29 cellular contexts compared by ENCODE assay signal in the genomic region with DNA sequence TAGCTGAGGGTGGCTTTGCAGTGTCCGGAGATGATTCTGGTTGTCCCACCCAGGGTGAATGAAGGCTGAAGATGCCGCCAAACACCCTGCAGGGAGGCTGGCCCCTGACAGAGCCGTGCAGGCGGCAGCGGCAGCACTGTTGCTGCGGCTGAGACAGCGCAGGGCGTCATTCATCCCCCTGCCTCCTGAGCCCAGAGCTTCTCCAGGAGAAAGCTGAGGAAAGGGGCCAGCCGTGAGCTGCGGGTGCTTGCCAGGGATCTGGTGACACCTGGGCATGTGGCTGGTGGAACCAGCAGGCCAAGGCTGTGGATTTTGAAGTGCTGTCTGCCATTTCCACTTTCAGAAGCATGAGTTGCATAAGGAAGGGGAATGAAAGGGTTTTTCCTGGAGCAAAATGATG. TPM values are rescaled to one million over a fixed set of nuclear protein-coding genes. Genes with fewer than 3 reads are reported as not detected.
DNase-seq lines count a peak whose midpoint lies in the region; ATAC-seq and TF ChIP-seq lines count a peak whose summit lies in the region.
"Had no signal": no experiment of that assay in that cellular context is flagged by ENCODE, and none has a peak within 500 bp of the region (broad histone marks: within the 10 kb centered on the region; RNA-seq: fewer than 3 reads in every experiment).

No MANE protein-coding gene starts in this region.

- H2AFZ ChIP-seq in neuronal stem cell (ENCODE audit: low read length) = no peak overlapping the region
- H2AFZ ChIP-seq: GM23338, PC-9 had no signal

- 94% methylated on average over 10 of the region's 10 CpGs for WGBS in liver
- 50% methylated on average over 1 of the region's 10 CpGs for WGBS in right lobe of liver (ENCODE audit: insufficient coverage, low coverage, low lambda C conversion rate, missing lambda C conversion rate)
- 94 to 97% methylated on average over 10 of the region's 10 CpGs for WGBS in endodermal cell (ENCODE audit: insufficient coverage in 1 of 2, insufficient read length in 1 of 2), 2 experiments
- WGBS in neuronal stem cell (ENCODE audit: extremely low coverage in 2 of 2, insufficient read length in 2 of 2, insufficient replicate concordance in 1 of 2), 2 donors = no CpG with 5 or more reads among the region's 10 CpGs
- 60 to 95% methylated on average over 1 to 10 of the region's 10 CpGs for WGBS in testis, 2 donors

- peaks cover 47% of the 10 kb centered on the region for H3K36me3 Mint-ChIP-seq in endodermal cell (ENCODE audit: low read depth)

- peak overlapping the region; percentile 43 for H2BK12ac ChIP-seq in neuronal stem cell (ENCODE audit: low read length)

- H3K4me3 ChIP-seq in liver (ENCODE audit: low read depth in 1 of 3, low read length in 3 of 3) = no peak overlapping the region
- no peak overlapping the region for H3K4me3 ChIP-seq in right lobe of liver
- no peak overlapping the region for H3K4me3 ChIP-seq in endodermal cell (ENCODE audit: low read length)
- no peak overlapping the region for H3K4me3 ChIP-seq in neuronal stem cell (ENCODE audit: low read length in 2 of 2)
- H3K4me3 ChIP-seq in testis = no peak overlapping the region
- H3K4me3 ChIP-seq: GM23338, MG63, PC-9, SJSA1 had no signal

- intact Hi-C loops in right lobe of liver (cut with DNase I) = no loop called here
- intact Hi-C loops in testis (cut with DNase I; ENCODE audit: low total_unique reads) = no loop called here

- H3K9me3 Mint-ChIP-seq in endodermal cell = no peaks in the 10 kb centered on the region
- H3K9me3 Mint-ChIP-seq: CD4-positive, alpha-beta T cell; GM23338; H9 had no signal

- H3K4me1 Mint-ChIP-seq in endodermal cell = no peaks in the 10 kb centered on the region

- TF ChIP-seq CTCF in liver (IDR thresholded peaks at IDR 0.05; ENCODE audit: low read depth, low read length, missing input control) (no peak), right lobe of liver (IDR thresholded peaks at IDR 0.05) (no peak), endodermal cell (conservative IDR thresholded peaks at IDR 0.05) (no peak), testis (IDR thresholded peaks at IDR 0.05) (no peak)

- TF ChIP-seq POLR2A in right lobe of liver (IDR thresholded peaks at IDR 0.05) (no peak), testis (IDR thresholded peaks at IDR 0.05) (no peak)

- no peak overlapping the region for H2AK5ac ChIP-seq in neuronal stem cell (ENCODE audit: low read depth, low read length)

- H3K4me3 Mint-ChIP-seq in endodermal cell = no peak overlapping the region
- H3K4me3 Mint-ChIP-seq: CD4-positive, alpha-beta T cell; GM23338; H9 had no signal

- no peak overlapping the region for H4K8ac ChIP-seq in neuronal stem cell (ENCODE audit: low read depth, low read length)

- H4K91ac ChIP-seq in neuronal stem cell (ENCODE audit: low read depth, low read length, poor library complexity) = no peak overlapping the region

- no peak overlapping the region for H3K4me2 ChIP-seq in neuronal stem cell (ENCODE audit: insufficient read depth, low read length, poor library complexity, severe bottlenecking)
- H3K4me2 ChIP-seq: GM23338, PC-9 had no signal

- no peak overlapping the region for H3K4ac ChIP-seq in neuronal stem cell (ENCODE audit: low read length)

- no peak for TF ChIP-seq RAD21 in liver (IDR thresholded peaks at IDR 0.05)

- H2BK5ac ChIP-seq in neuronal stem cell (ENCODE audit: low read length) = no peak overlapping the region

- no peak overlapping the region for H3K23ac ChIP-seq in neuronal stem cell (ENCODE audit: low read depth, low read length, poor library complexity)

- no peak overlapping the region for H2BK120ac ChIP-seq in neuronal stem cell (ENCODE audit: low read depth, low read length)

- ATAC-seq in right lobe of liver (no peak), GM21619 (IDR thresholded peaks at IDR 0.05; ENCODE audit: unreplicated experiment) (no peak)
- ATAC-seq: GM23338 had no signal

- H3K4me1 ChIP-seq in liver (ENCODE audit: control insufficient read depth in 4 of 4, insufficient read depth in 4 of 4, low read length in 3 of 4) (peaks cover 0 to 3% (median 0%) of the 10 kb centered on the region in 4 donors), right lobe of liver (no peaks in the 10 kb centered on the region), endodermal cell (ENCODE audit: control insufficient read depth, insufficient read depth, low read length) (no peaks in the 10 kb centered on the region), neuronal stem cell (ENCODE audit: control insufficient read depth in 2 of 2, insufficient read depth in 1 of 2, low read depth in 1 of 2, low read length in 2 of 2) (peaks cover 0 to 9% of the 10 kb centered on the region in 2 donors), testis (peaks cover 15% of the 10 kb centered on the region)
- H3K4me1 ChIP-seq: BE2C, SJSA1 had no signal

- H3K27me3 Mint-ChIP-seq in endodermal cell (ENCODE audit: insufficient read depth) = no peaks in the 10 kb centered on the region
- H3K27me3 Mint-ChIP-seq: CD4-positive, alpha-beta T cell had no signal

- H3K9me3 ChIP-seq in liver (ENCODE audit: control insufficient read depth in 4 of 4, low read length in 3 of 4) = no peaks in the 10 kb centered on the region
- no peaks in the 10 kb centered on the region for H3K9me3 ChIP-seq in right lobe of liver
- no peaks in the 10 kb centered on the region for H3K9me3 ChIP-seq in endodermal cell (ENCODE audit: control insufficient read depth, low read length)
- H3K9me3 ChIP-seq in neuronal stem cell (replicated peaks in 1 of 2; ENCODE audit: control insufficient read depth in 2 of 2, insufficient read depth in 1 of 2, low read depth in 1 of 2, low read length in 2 of 2) = peaks cover 7 to 11% of the 10 kb centered on the region in 2 donors
- H3K9me3 ChIP-seq in testis = no peaks in the 10 kb centered on the region
- H3K9me3 ChIP-seq: BE2C, MG63, SJSA1 had no signal

- H2BK15ac ChIP-seq in neuronal stem cell (ENCODE audit: low read length) = no peak overlapping the region

- H3K9ac ChIP-seq in liver (ENCODE audit: low read depth in 1 of 2, low read length in 2 of 2) (no peak overlapping the region), endodermal cell (ENCODE audit: extremely low read depth, low read length, poor library complexity, severe bottlenecking) (no peak overlapping the region), neuronal stem cell (ENCODE audit: low read depth, low read length, poor library complexity) (peak overlapping the region; percentile 15)

- H3K18ac ChIP-seq in neuronal stem cell (ENCODE audit: low read length) = no peak overlapping the region

- H3K27ac ChIP-seq in liver (ENCODE audit: low read depth in 1 of 2, low read length in 2 of 2) = peak overlapping the region; percentile 45 to 52
- peak overlapping the region in 1 of 3 donors; percentile 8 for H3K27ac ChIP-seq in right lobe of liver
- H3K27ac ChIP-seq in endodermal cell (ENCODE audit: low read depth, low read length) = peak overlapping the region; percentile 22
- H3K27ac ChIP-seq in neuronal stem cell (replicated peaks; ENCODE audit: low read length) = no peak overlapping the region
- H3K27ac ChIP-seq in testis = no peak overlapping the region
- H3K27ac ChIP-seq: PC-9, SJSA1 had no signal

- H3K27me3 ChIP-seq in liver (ENCODE audit: control insufficient read depth in 4 of 4, insufficient read depth in 4 of 4, low read length in 3 of 4) = no peaks in the 10 kb centered on the region
- H3K27me3 ChIP-seq in right lobe of liver = no peaks in the 10 kb centered on the region
- no peaks in the 10 kb centered on the region for H3K27me3 ChIP-seq in endodermal cell (ENCODE audit: control insufficient read depth, insufficient read depth, low read length, poor library complexity, severe bottlenecking)
- H3K27me3 ChIP-seq in neuronal stem cell (ENCODE audit: control insufficient read depth in 3 of 3, insufficient read depth in 3 of 3, low read depth in 1 of 3, low read length in 3 of 3) = no peaks in the 10 kb centered on the region
- no peaks in the 10 kb centered on the region for H3K27me3 ChIP-seq in testis
- H3K27me3 ChIP-seq: BE2C, MG63, SJSA1 had no signal

- no peak overlapping the region for H3K14ac ChIP-seq in neuronal stem cell (ENCODE audit: low read length)

- peaks cover 42% of the 10 kb centered on the region for H3K79me1 ChIP-seq in neuronal stem cell (ENCODE audit: low read depth, low read length)

- peak overlapping the region; percentile 55 for H3K27ac Mint-ChIP-seq in endodermal cell

- H3K36me3 ChIP-seq in liver (ENCODE audit: control insufficient read depth in 4 of 4, insufficient read depth in 3 of 4, low read depth in 1 of 4, low read length in 3 of 4) (peaks cover 0 to 9% (median 7%) of the 10 kb centered on the region in 4 donors), right lobe of liver (peaks cover 0 to 6% (median 4%) of the 10 kb centered on the region in 4 donors), endodermal cell (ENCODE audit: control insufficient read depth, insufficient read depth, low read length) (peaks cover 43% of the 10 kb centered on the region), neuronal stem cell (replicated peaks in 1 of 2; ENCODE audit: control insufficient read depth in 2 of 2, insufficient read depth in 2 of 2, low read length in 2 of 2) (peaks cover 36 to 96% of the 10 kb centered on the region in 2 donors), testis (ENCODE audit: low read depth, missing control alignments) (no peaks in the 10 kb centered on the region)

- DNase-seq in right lobe of liver (no peak), endodermal cell (no peak), neuronal stem cell (ENCODE audit: low spot score) (no peak), ecto neural progenitor cell (ENCODE audit: low spot score) (no peak), SK-N-DZ (ENCODE audit: low spot score) (no peak), testis (no peak)
- DNase-seq: 8988T, ACHN, BE2C, DMS53, H9, IMR-90, KG1, MG63, NCI-H1105 treated with DMSO at 0.1 percent for 48 hours, NCI-H146, NCI-H1930, NCI-H2107, NCI-H524, NCI-H82, PC-9, RPMI8226 had no signal

RNA-seq across cellular contexts. Expression of gene TFDP1, which starts 22.5 kb away (rescaled TPM):
- total RNA-seq in liver (100 to 1,000 TPM in 1 of 2 donors, 10 to 100 TPM in 1; 17.7 to 140 TPM), right lobe of liver (10 to 100 TPM; 21.7 to 26.9 (median 25.1) TPM), endodermal cell (10 to 100 TPM; 74.8 to 76.1 TPM), testis (10 to 100 TPM; 72.4 to 73.1 TPM)
- polyA plus RNA-seq in liver (10 to 100 TPM in 1 of 2 donors, 1 to 10 TPM in 1; 9.9 to 17.9 TPM), testis (ENCODE audit: insufficient read depth, low read depth, low replicate concordance) (135 TPM)
- 84.3 TPM for polyA plus RNA-seq in endodermal cell (2013, experiment 1 of 2)
- polyA plus RNA-seq in endodermal cell (2013, experiment 2 of 2) = 82.9 TPM
- 74.2 TPM for polyA plus RNA-seq in neuronal stem cell (2013, experiment 1 of 2)
- polyA plus RNA-seq in neuronal stem cell (2013, experiment 2 of 2) = 75.8 TPM
- polyA plus RNA-seq in SK-N-DZ (2014; cell fraction: cytosol; rRNA removed) = 113 and 158 TPM in 2 replicates
- polyA plus RNA-seq in SK-N-DZ (2014; cell fraction: nucleus; rRNA removed) = 133 and 178 TPM in 2 replicates

RNA-seq across cellular contexts. Expression of gene ATP4B, which starts 50.9 kb away (rescaled TPM):
- not detected for total RNA-seq in liver
- not detected for polyA plus RNA-seq in liver
- not detected for total RNA-seq in right lobe of liver
- not detected for total RNA-seq in endodermal cell
- not detected for polyA plus RNA-seq in endodermal cell (2013, experiment 1 of 2)
- polyA plus RNA-seq in endodermal cell (2013, experiment 2 of 2) = not detected
- polyA plus RNA-seq in neuronal stem cell (2013, experiment 1 of 2) = not detected
- polyA plus RNA-seq in neuronal stem cell (2013, experiment 2 of 2) = not detected
- not detected in 2 replicates for polyA plus RNA-seq in SK-N-DZ (2014; cell fraction: cytosol; rRNA removed)
- polyA plus RNA-seq in SK-N-DZ (2014; cell fraction: nucleus; rRNA removed) = not detected in 2 replicates
- total RNA-seq in testis = not detected
- polyA plus RNA-seq in testis (ENCODE audit: insufficient read depth, low read depth, low replicate concordance) = not detected
- total RNA-seq: CD4-positive, alpha-beta T cell; Daoy; GM23338; H9; IMR-90; PC-9; Right ventricle myocardium superior; SJSA1 had no signal
- polyA plus RNA-seq: GM23338, IMR-90 had no signal

RNA-seq across cellular contexts. Expression of gene GRK1, which starts 60.0 kb away (rescaled TPM):
- total RNA-seq in liver (under 1 TPM in 1 of 2 donors, not detected in 1; 0.05 TPM), right lobe of liver (not detected), endodermal cell (1 to 10 TPM; 1.7 to 2.5 TPM), testis (1 to 10 TPM in 1 of 2 donors, under 1 TPM in 1; 0.87 to 2.1 TPM)
- polyA plus RNA-seq in liver (not detected), testis (ENCODE audit: insufficient read depth, low read depth, low replicate concordance) (0.55 TPM)
- 0.25 TPM for polyA plus RNA-seq in endodermal cell (2013, experiment 1 of 2)
- polyA plus RNA-seq in endodermal cell (2013, experiment 2 of 2) = 0.17 TPM
- polyA plus RNA-seq in neuronal stem cell (2013, experiment 1 of 2) = 0.11 TPM
- 0.10 TPM for polyA plus RNA-seq in neuronal stem cell (2013, experiment 2 of 2)
- polyA plus RNA-seq in SK-N-DZ (2014; cell fraction: cytosol; rRNA removed) = not detected in 2 replicates
- not detected in 2 replicates for polyA plus RNA-seq in SK-N-DZ (2014; cell fraction: nucleus; rRNA removed)
- total RNA-seq: CD4-positive, alpha-beta T cell; Daoy; GM23338; IMR-90; PC-9 had no signal
- polyA plus RNA-seq: GM23338, IMR-90 had no signal

Comparison
In these comparisons a context has a peak if more than half of its experiments do, and no peak if none do; other contexts are left out.
1. H3K27ac ChIP-seq: peak in liver (2 of 2) and endodermal cell (single experiment); none in neuronal stem cell (single experiment) and testis (0 of 2).